ENCODE assay signal across 11 cellular contexts in the genomic region with DNA sequence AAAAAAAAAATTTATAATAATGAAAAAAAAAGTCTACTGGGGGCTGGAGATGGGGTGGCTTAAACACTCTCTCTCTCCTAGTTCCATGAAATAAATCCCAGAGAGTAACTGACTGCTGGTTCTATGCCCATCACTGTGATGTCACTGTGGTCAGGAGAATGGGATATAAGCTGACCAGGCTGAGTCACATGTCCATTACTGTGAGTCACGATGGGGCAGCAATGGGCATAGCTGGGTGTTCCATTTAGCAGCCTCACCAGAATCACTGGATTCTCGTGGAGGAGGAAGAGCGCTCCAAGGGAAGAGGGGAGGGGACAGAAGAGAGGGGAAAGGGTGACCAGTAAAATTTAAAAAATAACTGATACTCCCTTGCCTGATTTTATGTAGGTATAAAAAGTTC. TPM values are rescaled to one million over a fixed set of nuclear protein-coding genes. Genes with fewer than 3 reads are reported as not detected.
DNase-seq lines count a peak whose midpoint lies in the region; ATAC-seq, FAIRE-seq and TF ChIP-seq lines count a peak whose summit lies in the region.
"Had no signal": no experiment of that assay in that cellular context is flagged by ENCODE, and none has a peak within 500 bp of the region (broad histone marks: within the 10 kb centered on the region; RNA-seq: fewer than 3 reads in every experiment).

No MANE protein-coding gene starts in this region.

- H3K4me3 Mint-ChIP-seq in CD8-positive, alpha-beta memory T cell, result no peak overlapping the region
- H3K4me3 Mint-ChIP-seq: CD4-positive, alpha-beta memory T cell had no signal

- TF ChIP-seq POLR2A in A549 (IDR thresholded peaks at IDR 0.05; ENCODE audit: low read length), result no peak

- no peaks in the 10 kb centered on the region for H3K27me3 ChIP-seq in ascending aorta
- no peaks in the 10 kb centered on the region for H3K27me3 ChIP-seq in CD8-positive, alpha-beta memory T cell (ENCODE audit: insufficient read depth, low read length, poor library complexity, severe bottlenecking)
- H3K27me3 ChIP-seq: cardiac muscle cell had no signal

- no peaks in the 10 kb centered on the region for H3K9me3 Mint-ChIP-seq in CD8-positive, alpha-beta memory T cell
- H3K9me3 Mint-ChIP-seq: CD4-positive, alpha-beta memory T cell had no signal

- CTCF ChIA-PET in A549 (lab: Yijun Ruan, JAX), result no interaction called here
- CTCF ChIA-PET in CD8-positive, alpha-beta memory T cell (lab: Charles Lee), result no interaction called here

- peak overlapping the region; percentile 27 for H3K4me2 ChIP-seq in A549

- TF ChIP-seq EP300 in A549 (IDR thresholded peaks at IDR 0.05), result no peak

- DNase-seq in A549 (ENCODE audit: low read depth in 1 of 2, low spot score in 1 of 2) (peak; percentile 58 to 80), HK-2 (ENCODE audit: unreplicated experiment) (peak; percentile 67), ascending aorta (ENCODE audit: low spot score in 2 of 2) (peak; percentile 20 to 66), islet precursor cell (peak; percentile 82), NCI-H524 treated with DMSO at 0.1 percent for 48 hours (lab: John Stamatoyannopoulos, UW) (no peak)
- DNase-seq in CD8-positive, alpha-beta memory T cell, result no peak
- DNase-seq: CD4-positive, alpha-beta memory T cell; NCI-H2081 had no signal

- ATAC-seq in A549, result peak; percentile 96 to 100
- no peak for ATAC-seq in HG03571 (IDR thresholded peaks at IDR 0.05; ENCODE audit: unreplicated experiment)
- ATAC-seq in HG02884 (IDR thresholded peaks at IDR 0.05; ENCODE audit: unreplicated experiment), result no peak

- peak overlapping the region in 2 of 8 donors; percentile 50 to 74 for H3K27ac Mint-ChIP-seq in CD8-positive, alpha-beta memory T cell

- intact Hi-C loops in ascending aorta (cut with DNase I), result no loop called here

- WGBS in A549 (ENCODE audit: missing lambda C conversion rate), result 26% methylated on average over 3 of the region's 3 CpGs

- peaks cover 0 to 20% (median 10%) of the 10 kb centered on the region in 3 donors for H3K36me3 Mint-ChIP-seq in CD8-positive, alpha-beta memory T cell

- peak overlapping the region; percentile 26 to 76; a peak in 4 of 6 replicates for H3K27ac ChIP-seq in A549
- no peak overlapping the region for H3K27ac ChIP-seq in ascending aorta
- no peak overlapping the region for H3K27ac ChIP-seq in CD8-positive, alpha-beta memory T cell (ENCODE audit: low read depth, low read length)
- H3K27ac ChIP-seq: cardiac muscle cell had no signal

- H3K4me1 Mint-ChIP-seq in CD8-positive, alpha-beta memory T cell, result no peaks in the 10 kb centered on the region

- TF ChIP-seq CTCF in A549 (IDR thresholded peaks at IDR 0.05) (no peak), ascending aorta (IDR thresholded peaks at IDR 0.05) (no peak)

- POLR2A ChIA-PET in A549 (lab: Yijun Ruan, JAX), result interaction anchor here (0.6 kb wide), 1 partner anchor 109 kb away, joined by 4 read pairs; no protein-coding TSS in a partner anchor
- POLR2A ChIA-PET in CD8-positive, alpha-beta memory T cell (lab: Charles Lee), result no interaction called here

- no peak for TF ChIP-seq RAD21 in A549 (conservative IDR thresholded peaks at IDR 0.05 in 1 of 2, IDR thresholded peaks at IDR 0.05 in 1 of 2)

- H3K9me3 ChIP-seq in A549, result no peaks in the 10 kb centered on the region
- no peaks in the 10 kb centered on the region for H3K9me3 ChIP-seq in ascending aorta
- no peaks in the 10 kb centered on the region for H3K9me3 ChIP-seq in CD8-positive, alpha-beta memory T cell (ENCODE audit: low read length)

- H3K4me1 ChIP-seq in A549 (peaks cover 17% of the 10 kb centered on the region), ascending aorta (no peaks in the 10 kb centered on the region)
- H3K4me1 ChIP-seq in CD8-positive, alpha-beta memory T cell (ENCODE audit: insufficient read depth, low read length), result no peaks in the 10 kb centered on the region

- H3K4me3 ChIP-seq in A549 (no peak overlapping the region), ascending aorta (no peak overlapping the region)
- no peak overlapping the region for H3K4me3 ChIP-seq in CD8-positive, alpha-beta memory T cell (ENCODE audit: low read length)
- H3K4me3 ChIP-seq: cardiac muscle cell had no signal

- H3K27me3 Mint-ChIP-seq in CD8-positive, alpha-beta memory T cell, result no peaks in the 10 kb centered on the region
- H3K27me3 Mint-ChIP-seq: CD4-positive, alpha-beta memory T cell had no signal

- no peak for FAIRE-seq in A549 (lab: Jason Lieb, UNC)

- H3K36me3 ChIP-seq in ascending aorta, result peaks cover 4 to 15% of the 10 kb centered on the region in 2 donors
- H3K36me3 ChIP-seq in CD8-positive, alpha-beta memory T cell (ENCODE audit: insufficient read depth, low read length), result peaks cover 5% of the 10 kb centered on the region

TF ChIP-seq in A549, 52 proteins besides CTCF, POLR2A, EP300 and RAD21 (continues in another document):
- TF ChIP-seq, protein P1, sequence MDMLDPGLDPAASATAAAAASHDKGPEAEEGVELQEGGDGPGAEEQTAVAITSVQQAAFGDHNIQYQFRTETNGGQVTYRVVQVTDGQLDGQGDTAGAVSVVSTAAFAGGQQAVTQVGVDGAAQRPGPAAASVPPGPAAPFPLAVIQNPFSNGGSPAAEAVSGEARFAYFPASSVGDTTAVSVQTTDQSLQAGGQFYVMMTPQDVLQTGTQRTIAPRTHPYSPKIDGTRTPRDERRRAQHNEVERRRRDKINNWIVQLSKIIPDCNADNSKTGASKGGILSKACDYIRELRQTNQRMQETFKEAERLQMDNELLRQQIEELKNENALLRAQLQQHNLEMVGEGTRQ (IDR thresholded peaks at IDR 0.05), result peak; percentile 87
- TF ChIP-seq NR3C1 (IDR thresholded peaks at IDR 0.05) (no peak), KDM1A (IDR thresholded peaks at IDR 0.05; ENCODE audit: low read depth) (no peak), MAFK (IDR thresholded peaks at IDR 0.05; ENCODE audit: partially characterized antibody) (peak; percentile 28), GATA3 (IDR thresholded peaks at IDR 0.05; ENCODE audit: borderline replicate concordance) (no peak), POLR2AphosphoS2 (conservative IDR thresholded peaks at IDR 0.05; ENCODE audit: low read length) (no peak), RFX5 (IDR thresholded peaks at IDR 0.05) (no peak)
- TF ChIP-seq, protein P2, sequence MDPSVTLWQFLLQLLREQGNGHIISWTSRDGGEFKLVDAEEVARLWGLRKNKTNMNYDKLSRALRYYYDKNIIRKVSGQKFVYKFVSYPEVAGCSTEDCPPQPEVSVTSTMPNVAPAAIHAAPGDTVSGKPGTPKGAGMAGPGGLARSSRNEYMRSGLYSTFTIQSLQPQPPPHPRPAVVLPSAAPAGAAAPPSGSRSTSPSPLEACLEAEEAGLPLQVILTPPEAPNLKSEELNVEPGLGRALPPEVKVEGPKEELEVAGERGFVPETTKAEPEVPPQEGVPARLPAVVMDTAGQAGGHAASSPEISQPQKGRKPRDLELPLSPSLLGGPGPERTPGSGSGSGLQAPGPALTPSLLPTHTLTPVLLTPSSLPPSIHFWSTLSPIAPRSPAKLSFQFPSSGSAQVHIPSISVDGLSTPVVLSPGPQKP (IDR thresholded peaks at IDR 0.05; ENCODE audit: low read depth, low read length), result no peak
- TF ChIP-seq, protein P3, sequence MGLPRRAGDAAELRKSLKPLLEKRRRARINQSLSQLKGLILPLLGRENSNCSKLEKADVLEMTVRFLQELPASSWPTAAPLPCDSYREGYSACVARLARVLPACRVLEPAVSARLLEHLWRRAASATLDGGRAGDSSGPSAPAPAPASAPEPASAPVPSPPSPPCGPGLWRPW (IDR thresholded peaks at IDR 0.05), result no peak
- TF ChIP-seq, protein P4, sequence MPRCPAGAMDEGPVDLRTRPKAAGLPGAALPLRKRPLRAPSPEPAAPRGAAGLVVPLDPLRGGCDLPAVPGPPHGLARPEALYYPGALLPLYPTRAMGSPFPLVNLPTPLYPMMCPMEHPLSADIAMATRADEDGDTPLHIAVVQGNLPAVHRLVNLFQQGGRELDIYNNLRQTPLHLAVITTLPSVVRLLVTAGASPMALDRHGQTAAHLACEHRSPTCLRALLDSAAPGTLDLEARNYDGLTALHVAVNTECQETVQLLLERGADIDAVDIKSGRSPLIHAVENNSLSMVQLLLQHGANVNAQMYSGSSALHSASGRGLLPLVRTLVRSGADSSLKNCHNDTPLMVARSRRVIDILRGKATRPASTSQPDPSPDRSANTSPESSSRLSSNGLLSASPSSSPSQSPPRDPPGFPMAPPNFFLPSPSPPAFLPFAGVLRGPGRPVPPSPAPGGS (IDR thresholded peaks at IDR 0.05), result no peak
- TF ChIP-seq, protein P5, sequence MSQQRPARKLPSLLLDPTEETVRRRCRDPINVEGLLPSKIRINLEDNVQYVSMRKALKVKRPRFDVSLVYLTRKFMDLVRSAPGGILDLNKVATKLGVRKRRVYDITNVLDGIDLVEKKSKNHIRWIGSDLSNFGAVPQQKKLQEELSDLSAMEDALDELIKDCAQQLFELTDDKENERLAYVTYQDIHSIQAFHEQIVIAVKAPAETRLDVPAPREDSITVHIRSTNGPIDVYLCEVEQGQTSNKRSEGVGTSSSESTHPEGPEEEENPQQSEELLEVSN (IDR thresholded peaks at IDR 0.05; ENCODE audit: borderline replicate concordance, low read depth), result no peak

RNA-seq across cellular contexts. Expression of a gene that starts 37.1 kb away (rescaled TPM):
- polyA plus RNA-seq in A549 (2011; rRNA removed) (20.6 and 21.3 TPM in 2 replicates), A549 (2017; fragmentation: RNase III; extraction: RNeasy Plus Mini Kit Qiagen cat#74134 plus additional on column Dnase treatment) (21.5 to 22.1 TPM (median 21.8 TPM) in 3 replicates)
- polyA plus RNA-seq in A549 (2012; cell fraction: cytosol; rRNA removed), result 9.7 and 10.1 TPM in 2 replicates
- polyA plus RNA-seq in A549 (2012; cell fraction: nucleus; rRNA removed), result 5.6 and 10.6 TPM in 2 replicates
- 5.6 and 6.4 TPM in 2 replicates for polyA minus RNA-seq in A549 (2011; rRNA and poly(A)+ RNA removed)
- total RNA-seq in ascending aorta, result 11.8 TPM
- 10 to 100 TPM; 22.6 to 22.8 TPM for total RNA-seq in CD8-positive, alpha-beta memory T cell
- polyA plus RNA-seq in CD8-positive, alpha-beta memory T cell, result 3.4 TPM

RNA-seq across cellular contexts. Expression of a gene that starts 38.1 kb away (rescaled TPM):
- polyA plus RNA-seq in A549 (2011; rRNA removed) (161 and 165 TPM in 2 replicates), A549 (2017; fragmentation: RNase III; extraction: RNeasy Plus Mini Kit Qiagen cat#74134 plus additional on column Dnase treatment) (94.8 to 96.3 TPM (median 94.9 TPM) in 3 replicates)
- 28.1 and 33.1 TPM in 2 replicates for polyA plus RNA-seq in A549 (2012; cell fraction: cytosol; rRNA removed)
- polyA plus RNA-seq in A549 (2012; cell fraction: nucleus; rRNA removed), result 11.6 and 16.0 TPM in 2 replicates
- polyA minus RNA-seq in A549 (2011; rRNA and poly(A)+ RNA removed), result 36.1 and 38.6 TPM in 2 replicates
- total RNA-seq in ascending aorta, result 46.6 TPM
- 100 to 1,000 TPM; 121 to 124 TPM for total RNA-seq in CD8-positive, alpha-beta memory T cell
- polyA plus RNA-seq in CD8-positive, alpha-beta memory T cell, result 114 TPM

RNA-seq across cellular contexts. Expression of a gene that starts 48.3 kb away (rescaled TPM):
- polyA plus RNA-seq in A549 (2011; rRNA removed) (42.0 and 55.8 TPM in 2 replicates), A549 (2017; fragmentation: RNase III; extraction: RNeasy Plus Mini Kit Qiagen cat#74134 plus additional on column Dnase treatment) (31.6 to 36.8 TPM (median 35.9 TPM) in 3 replicates)
- 10.6 and 11.4 TPM in 2 replicates for polyA plus RNA-seq in A549 (2012; cell fraction: cytosol; rRNA removed)
- polyA plus RNA-seq in A549 (2012; cell fraction: nucleus; rRNA removed), result 4.4 and 6.0 TPM in 2 replicates
- 15.4 and 16.0 TPM in 2 replicates for polyA minus RNA-seq in A549 (2011; rRNA and poly(A)+ RNA removed)
- total RNA-seq in ascending aorta, result 8.7 TPM
- 10 to 100 TPM; 19.2 to 21.3 TPM for total RNA-seq in CD8-positive, alpha-beta memory T cell
- 13.2 TPM for polyA plus RNA-seq in CD8-positive, alpha-beta memory T cell

Comparison
In these comparisons a context has a peak if more than half of its experiments do, and no peak if none do; other contexts are left out.
1. ATAC-seq: peak in A549 (2 of 2); none in HG03571 (single experiment) and HG02884 (single experiment).
2. DNase-seq: peak in A549 (2 of 2), HK-2 (single experiment), ascending aorta (2 of 2) and islet precursor cell (single experiment); none in CD8-positive, alpha-beta memory T cell (0 of 5) and NCI-H524 treated with DMSO at 0.1 percent for 48 hours (single experiment).
3. H3K27ac ChIP-seq: peak in A549 (2 of 2); none in ascending aorta (0 of 2) and CD8-positive, alpha-beta memory T cell (single experiment).